In the genomic region with DNA sequence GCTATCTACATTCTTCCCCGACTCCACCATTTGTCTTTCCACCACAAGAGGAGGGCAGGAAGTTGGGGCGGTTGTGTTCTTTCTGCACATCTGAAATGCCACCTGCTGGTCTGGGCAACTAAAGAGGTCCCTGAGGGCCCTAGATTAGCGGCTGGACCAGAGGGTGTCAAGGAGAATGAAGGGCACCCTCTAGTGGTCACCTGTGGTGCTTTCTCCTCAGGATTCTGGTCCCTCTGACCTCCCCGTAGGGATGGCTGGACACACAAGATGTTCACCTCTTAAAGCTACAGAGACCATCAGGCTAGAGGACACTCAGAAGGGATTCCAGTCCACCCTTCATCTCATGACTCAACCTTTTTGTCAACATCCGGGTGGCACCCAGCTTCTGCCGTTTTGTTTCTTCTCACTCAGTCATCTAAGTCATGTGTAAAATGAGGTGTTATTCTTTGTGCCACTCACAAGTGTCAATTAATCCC, we compare ENCODE assay signal across 1 cellular context.
TF ChIP-seq lines count a peak whose summit lies in the region.

No MANE protein-coding gene starts in this region.

TF ChIP-seq in GM12878, 131 proteins besides CTCF, POLR2A, EP300 and RAD21 (continued from another document):
- TF ChIP-seq, protein P1, sequence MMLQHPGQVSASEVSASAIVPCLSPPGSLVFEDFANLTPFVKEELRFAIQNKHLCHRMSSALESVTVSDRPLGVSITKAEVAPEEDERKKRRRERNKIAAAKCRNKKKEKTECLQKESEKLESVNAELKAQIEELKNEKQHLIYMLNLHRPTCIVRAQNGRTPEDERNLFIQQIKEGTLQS (IDR thresholded peaks at IDR 0.05; ENCODE audit: borderline replicate concordance, extremely low read depth, low read depth, low read length) = peak; percentile 8; the same call in 1 of the 2 replicates
- TF ChIP-seq MTA2 (IDR thresholded peaks at IDR 0.05; ENCODE audit: low read depth) = peak; percentile 60
- no peak for TF ChIP-seq EGR1 (IDR thresholded peaks at IDR 0.05; ENCODE audit: borderline replicate concordance in 1 of 2, low read depth in 2 of 2, low read length in 2 of 2)
- peak; percentile 88 for TF ChIP-seq SMC3 (IDR thresholded peaks at IDR 0.05; ENCODE audit: borderline replicate concordance, low read length)
- TF ChIP-seq, protein P2, sequence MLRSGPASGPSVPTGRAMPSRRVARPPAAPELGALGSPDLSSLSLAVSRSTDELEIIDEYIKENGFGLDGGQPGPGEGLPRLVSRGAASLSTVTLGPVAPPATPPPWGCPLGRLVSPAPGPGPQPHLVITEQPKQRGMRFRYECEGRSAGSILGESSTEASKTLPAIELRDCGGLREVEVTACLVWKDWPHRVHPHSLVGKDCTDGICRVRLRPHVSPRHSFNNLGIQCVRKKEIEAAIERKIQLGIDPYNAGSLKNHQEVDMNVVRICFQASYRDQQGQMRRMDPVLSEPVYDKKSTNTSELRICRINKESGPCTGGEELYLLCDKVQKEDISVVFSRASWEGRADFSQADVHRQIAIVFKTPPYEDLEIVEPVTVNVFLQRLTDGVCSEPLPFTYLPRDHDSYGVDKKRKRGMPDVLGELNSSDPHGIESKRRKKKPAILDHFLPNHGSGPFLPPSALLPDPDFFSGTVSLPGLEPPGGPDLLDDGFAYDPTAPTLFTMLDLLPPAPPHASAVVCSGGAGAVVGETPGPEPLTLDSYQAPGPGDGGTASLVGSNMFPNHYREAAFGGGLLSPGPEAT (IDR thresholded peaks at IDR 0.05; ENCODE audit: low read depth) = peak; percentile 66; the same call in 1 of the 2 replicates
- 0 out of 2 replicates have a peak, but pooled peaks have one; percentile 37 for TF ChIP-seq IRF4 (IDR thresholded peaks at IDR 0.05; ENCODE audit: low read depth, low read length)
- TF ChIP-seq, protein P3, sequence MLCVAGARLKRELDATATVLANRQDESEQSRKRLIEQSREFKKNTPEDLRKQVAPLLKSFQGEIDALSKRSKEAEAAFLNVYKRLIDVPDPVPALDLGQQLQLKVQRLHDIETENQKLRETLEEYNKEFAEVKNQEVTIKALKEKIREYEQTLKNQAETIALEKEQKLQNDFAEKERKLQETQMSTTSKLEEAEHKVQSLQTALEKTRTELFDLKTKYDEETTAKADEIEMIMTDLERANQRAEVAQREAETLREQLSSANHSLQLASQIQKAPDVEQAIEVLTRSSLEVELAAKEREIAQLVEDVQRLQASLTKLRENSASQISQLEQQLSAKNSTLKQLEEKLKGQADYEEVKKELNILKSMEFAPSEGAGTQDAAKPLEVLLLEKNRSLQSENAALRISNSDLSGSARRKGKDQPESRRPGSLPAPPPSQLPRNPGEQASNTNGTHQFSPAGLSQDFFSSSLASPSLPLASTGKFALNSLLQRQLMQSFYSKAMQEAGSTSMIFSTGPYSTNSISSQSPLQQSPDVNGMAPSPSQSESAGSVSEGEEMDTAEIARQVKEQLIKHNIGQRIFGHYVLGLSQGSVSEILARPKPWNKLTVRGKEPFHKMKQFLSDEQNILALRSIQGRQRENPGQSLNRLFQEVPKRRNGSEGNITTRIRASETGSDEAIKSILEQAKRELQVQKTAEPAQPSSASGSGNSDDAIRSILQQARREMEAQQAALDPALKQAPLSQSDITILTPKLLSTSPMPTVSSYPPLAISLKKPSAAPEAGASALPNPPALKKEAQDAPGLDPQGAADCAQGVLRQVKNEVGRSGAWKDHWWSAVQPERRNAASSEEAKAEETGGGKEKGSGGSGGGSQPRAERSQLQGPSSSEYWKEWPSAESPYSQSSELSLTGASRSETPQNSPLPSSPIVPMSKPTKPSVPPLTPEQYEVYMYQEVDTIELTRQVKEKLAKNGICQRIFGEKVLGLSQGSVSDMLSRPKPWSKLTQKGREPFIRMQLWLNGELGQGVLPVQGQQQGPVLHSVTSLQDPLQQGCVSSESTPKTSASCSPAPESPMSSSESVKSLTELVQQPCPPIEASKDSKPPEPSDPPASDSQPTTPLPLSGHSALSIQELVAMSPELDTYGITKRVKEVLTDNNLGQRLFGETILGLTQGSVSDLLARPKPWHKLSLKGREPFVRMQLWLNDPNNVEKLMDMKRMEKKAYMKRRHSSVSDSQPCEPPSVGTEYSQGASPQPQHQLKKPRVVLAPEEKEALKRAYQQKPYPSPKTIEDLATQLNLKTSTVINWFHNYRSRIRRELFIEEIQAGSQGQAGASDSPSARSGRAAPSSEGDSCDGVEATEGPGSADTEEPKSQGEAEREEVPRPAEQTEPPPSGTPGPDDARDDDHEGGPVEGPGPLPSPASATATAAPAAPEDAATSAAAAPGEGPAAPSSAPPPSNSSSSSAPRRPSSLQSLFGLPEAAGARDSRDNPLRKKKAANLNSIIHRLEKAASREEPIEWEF (IDR thresholded peaks at IDR 0.05; ENCODE audit: insufficient replicate concordance, low read depth, low read length) = no peak
- peak; percentile 72 for TF ChIP-seq EED (IDR thresholded peaks at IDR 0.05; ENCODE audit: low read depth)
- peak; percentile 76 for TF ChIP-seq IKZF1 (conservative IDR thresholded peaks at IDR 0.05)
- TF ChIP-seq CREB1 (IDR thresholded peaks at IDR 0.05; ENCODE audit: low read depth) = peak; percentile 30; the same call in 1 of the 2 replicates
- TF ChIP-seq RELA (IDR thresholded peaks at IDR 0.05; ENCODE audit: borderline replicate concordance, partially characterized antibody) = peak; percentile 31
- peak; percentile 90; the same call in 1 of the 2 replicates for TF ChIP-seq CBX5 (IDR thresholded peaks at IDR 0.05; ENCODE audit: low read depth)
- TF ChIP-seq BCL11A (IDR thresholded peaks at IDR 0.05; ENCODE audit: low read depth, low read length) = 0 out of 2 replicates have a peak, but pooled peaks have one; percentile 12
- TF ChIP-seq, protein P4, sequence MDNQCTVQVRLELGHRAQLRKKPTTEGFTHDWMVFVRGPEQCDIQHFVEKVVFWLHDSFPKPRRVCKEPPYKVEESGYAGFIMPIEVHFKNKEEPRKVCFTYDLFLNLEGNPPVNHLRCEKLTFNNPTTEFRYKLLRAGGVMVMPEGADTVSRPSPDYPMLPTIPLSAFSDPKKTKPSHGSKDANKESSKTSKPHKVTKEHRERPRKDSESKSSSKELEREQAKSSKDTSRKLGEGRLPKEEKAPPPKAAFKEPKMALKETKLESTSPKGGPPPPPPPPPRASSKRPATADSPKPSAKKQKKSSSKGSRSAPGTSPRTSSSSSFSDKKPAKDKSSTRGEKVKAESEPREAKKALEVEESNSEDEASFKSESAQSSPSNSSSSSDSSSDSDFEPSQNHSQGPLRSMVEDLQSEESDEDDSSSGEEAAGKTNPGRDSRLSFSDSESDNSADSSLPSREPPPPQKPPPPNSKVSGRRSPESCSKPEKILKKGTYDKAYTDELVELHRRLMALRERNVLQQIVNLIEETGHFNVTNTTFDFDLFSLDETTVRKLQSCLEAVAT (IDR thresholded peaks at IDR 0.05) = peak; percentile 18; the same call in 1 of the 2 replicates
